ENCODE assay signal across 8 cellular contexts in genomic region chr6:25962368-25963127, GRCh38. TPM values are rescaled to one million over a fixed set of nuclear protein-coding genes. Genes with fewer than 3 reads are reported as not detected.
DNase-seq lines count a peak whose midpoint lies in the region; ATAC-seq, FAIRE-seq and TF ChIP-seq lines count a peak whose summit lies in the region.

TRIM38 (plus strand) TSS chr6:25962802; CDS start chr6:25966523, 3,721 bp downstream.

- intact Hi-C loops in CD14-positive monocyte (cut with micrococcal nuclease) (loop anchor here in 1 of 2 donors (10.0 kb wide), 1 partner anchor 62 kb away; a partner anchor contains a TSS), head of caudate nucleus (cut with DNase I) (no loop called here), prostate gland (cut with DNase I) (no loop called here)

- under 1% methylated on average over 9 of the region's 9 CpGs for WGBS in prostate gland

- ATAC-seq in HG03439 (IDR thresholded peaks at IDR 0.05; ENCODE audit: unreplicated experiment): peak; percentile 79

- DNase-seq in CD14-positive monocyte (ENCODE audit: low spot score) (peak; percentile 93), GM19240 (ENCODE audit: insufficient read length, low spot score) (peak; percentile 24), SJCRH30 (peak; percentile 60 to 77), head of caudate nucleus (peak in 32 of 42 donors; percentile 5 to 67 (median 28)), prostate gland (ENCODE audit: low spot score) (peak; percentile 87), urothelium cell line (ENCODE audit: low spot score) (peak; percentile 75)
- DNase-seq in activated naive CD4-positive, alpha-beta T cell treated with anti-CD3 and anti-CD28 coated beads, Interleukin-2, amount 50 U/mL, for 16 hours: peak; percentile 57

- peaks cover 0 to 4% (median 2%) of the 10 kb centered on the region in 3 donors for H3K27me3 Mint-ChIP-seq in CD14-positive monocyte (ENCODE audit: low read depth in 3 of 3)

- H3K4me1 Mint-ChIP-seq in CD14-positive monocyte: peaks cover 61% of the 10 kb centered on the region

- H3K4me3 ChIP-seq in SJCRH30 (peak within 1 kb of the TSS; percentile 57), prostate gland (peak within 1 kb of the TSS; percentile 51)

- FAIRE-seq in urothelium cell line (lab: Jason Lieb, UNC): no peak

- TF ChIP-seq CTCF in CD14-positive monocyte (IDR thresholded peaks at IDR 0.05) (no peak), prostate gland (IDR thresholded peaks at IDR 0.05) (no peak)

- peak within 1 kb of the TSS; percentile 96 to 99 for H3K4me3 Mint-ChIP-seq in CD14-positive monocyte

- H3K27me3 ChIP-seq in SJCRH30 (no peaks in the 10 kb centered on the region), prostate gland (replicated peaks; ENCODE audit: insufficient read depth) (no peaks in the 10 kb centered on the region)

- H3K36me3 ChIP-seq in SJCRH30 (no peaks in the 10 kb centered on the region), prostate gland (no peaks in the 10 kb centered on the region)

- peaks cover 25 to 32% of the 10 kb centered on the region in 2 donors for H3K36me3 Mint-ChIP-seq in CD14-positive monocyte

- H3K4me1 ChIP-seq in SJCRH30 (peaks cover 20% of the 10 kb centered on the region), prostate gland (replicated peaks) (no peaks in the 10 kb centered on the region)

- H3K27ac Mint-ChIP-seq in CD14-positive monocyte: peak within 1 kb of the TSS; percentile 98 to 100 (median 99)

- H3K9me3 ChIP-seq in SJCRH30 (replicated peaks): 0 out of 2 replicates have a peak, but pooled peaks cover 2% of the 10 kb centered on the region
- no peaks in the 10 kb centered on the region for H3K9me3 ChIP-seq in prostate gland

- H3K9me3 Mint-ChIP-seq in CD14-positive monocyte: peaks cover 0 to 3% (median 0%) of the 10 kb centered on the region in 7 donors

- peak within 1 kb of the TSS; percentile 54 for H3K27ac ChIP-seq in SJCRH30
- peak within 1 kb of the TSS; percentile 92 for H3K27ac ChIP-seq in prostate gland

- peak; percentile 90 for TF ChIP-seq POLR2A in prostate gland (IDR thresholded peaks at IDR 0.05)

RNA-seq across cellular contexts. Expression of gene TRIM38, which starts in this region (rescaled TPM):
- 1 to 10 TPM; 4.1 to 8.0 TPM for polyA plus RNA-seq in CD14-positive monocyte
- total RNA-seq in SJCRH30 (2014; rRNA removed; shearing (Covaris generic)): 3.2 and 3.3 TPM in 2 replicates
- 10 to 100 TPM in 1 of 2 donors, 1 to 10 TPM in 1; 8.7 to 12.0 TPM for total RNA-seq in prostate gland

Comparison
In these comparisons a context has a peak if more than half of its experiments do, and no peak if none do; other contexts are left out.
1. Peak in every context shown above with its lines: DNase-seq, ATAC-seq, H3K4me3 ChIP-seq and H3K27ac ChIP-seq.
2. DNase-seq: peak in every context shown above with its lines; median percentile 93 in CD14-positive monocyte; 87 in prostate gland; 75 in urothelium cell line; 68 in SJCRH30; 57 in activated naive CD4-positive, alpha-beta T cell treated with anti-CD3 and anti-CD28 coated beads, Interleukin-2, amount 50 U/mL, for 16 hours; 28 in head of caudate nucleus; 24 in GM19240.